ENCODE assay signal across 9 cellular contexts in the genomic region with DNA sequence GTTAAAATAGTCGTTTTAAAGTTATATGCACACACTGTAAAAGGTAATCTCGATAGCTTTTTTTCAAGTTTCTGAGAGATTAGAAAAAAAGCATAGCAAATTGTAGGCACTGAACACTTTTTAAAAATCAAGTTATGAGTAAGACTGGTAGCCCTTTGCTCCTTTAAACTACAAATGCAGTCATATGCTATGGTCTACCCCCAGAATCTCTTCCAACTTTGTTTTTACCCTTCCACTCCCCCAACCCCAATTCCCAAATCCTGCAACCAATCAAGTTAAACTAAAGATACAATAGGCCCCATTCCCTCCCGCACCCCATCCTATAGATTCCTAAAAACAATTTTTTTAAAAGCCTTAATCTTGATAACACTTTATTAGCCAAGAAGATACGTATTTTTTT. TPM values are rescaled to one million over a fixed set of nuclear protein-coding genes. Genes with fewer than 3 reads are reported as not detected.
DNase-seq lines count a peak whose midpoint lies in the region; ATAC-seq, FAIRE-seq and TF ChIP-seq lines count a peak whose summit lies in the region.
"Had no signal": no experiment of that assay in that cellular context is flagged by ENCODE, and none has a peak within 500 bp of the region (broad histone marks: within the 10 kb centered on the region; RNA-seq: fewer than 3 reads in every experiment).

No MANE protein-coding gene starts in this region.

- H3K9ac ChIP-seq in iPS-15b (ENCODE audit: low read depth, low read length): peak overlapping the region; percentile 27

- peak overlapping the region; percentile 87 to 99 (median 96) for H3K27ac ChIP-seq in gastrocnemius medialis

- no peaks in the 10 kb centered on the region for H3K9me3 Mint-ChIP-seq in WTC11

- CTCF ChIA-PET in WTC11 (lab: Charles Lee): interaction anchor here (0.6 to 1.0 kb wide), 2 partner anchors 12 to 345 kb away, joined by 3 read pairs; no protein-coding TSS in a partner anchor

- in situ Hi-C loops in gastrocnemius medialis (cut with MboI; ENCODE audit: low sequenced_read_pairs in 4 of 4): loop anchor here in 1 of 4 donors (10.0 kb wide), 1 partner anchor 102 kb away; no protein-coding TSS in a partner anchor

- TF ChIP-seq CTCF in WTC11 (IDR thresholded peaks at IDR 0.05): no peak
- TF ChIP-seq CTCF in gastrocnemius medialis (IDR thresholded peaks at IDR 0.05 in 4 of 5, conservative IDR thresholded peaks at IDR 0.05 in 1 of 5): no peak

- TF ChIP-seq POLR2A in gastrocnemius medialis (IDR thresholded peaks at IDR 0.05): no peak

- H3K9me3 ChIP-seq in iPS-15b (ENCODE audit: control insufficient read depth, insufficient read depth, low read length): no peaks in the 10 kb centered on the region
- no peaks in the 10 kb centered on the region for H3K9me3 ChIP-seq in gastrocnemius medialis

- H3K36me3 ChIP-seq in iPS-15b (ENCODE audit: control insufficient read depth, insufficient read depth, low read length) (no peaks in the 10 kb centered on the region), gastrocnemius medialis (no peaks in the 10 kb centered on the region)

- FAIRE-seq in GM19239 (lab: Jason Lieb, UNC): peak; percentile 8
- FAIRE-seq: HTR-8/SVneo had no signal

- peak overlapping the region; percentile 77 for H3K4me3 ChIP-seq in iPS-15b (ENCODE audit: low read depth, low read length)
- H3K4me3 ChIP-seq in gastrocnemius medialis: peak overlapping the region; percentile 67 to 92 (median 70)

- H3K27me3 Mint-ChIP-seq in WTC11 (ENCODE audit: low read depth): no peaks in the 10 kb centered on the region

- ATAC-seq in WTC11 (no peak), gastrocnemius medialis (no peak), HG02610 (IDR thresholded peaks at IDR 0.05; ENCODE audit: unreplicated experiment) (no peak)

- DNase-seq in GM19239 (ENCODE audit: insufficient read length, low spot score): no peak
- DNase-seq in WTC11 (ENCODE audit: low spot score): no peak
- DNase-seq in gastrocnemius medialis: no peak
- no peak for DNase-seq in activated CD4-positive, alpha-beta T cell treated with anti-CD3 and anti-CD28 coated beads, Interleukin-2, amount 50 U/mL, for 4 hours
- DNase-seq in COLO829 (ENCODE audit: low spot score): no peak
- no peak for DNase-seq in activated T-cell treated with anti-CD3 and anti-CD28 coated beads for 4 hours

- POLR2A ChIA-PET in WTC11 (lab: Charles Lee): interaction anchor here (0.7 to 5.9 kb wide), 2 partner anchors 96 to 389 kb away, joined by 3 to 73 read pairs; partner anchors contain the start of gene MARCHF7

- peaks cover 42% of the 10 kb centered on the region for H3K4me1 Mint-ChIP-seq in WTC11

- H3K27ac Mint-ChIP-seq in WTC11: peak overlapping the region; percentile 99

- peak overlapping the region; percentile 90 for H3K4me3 Mint-ChIP-seq in WTC11

- peaks cover 13% of the 10 kb centered on the region for H3K4me1 ChIP-seq in iPS-15b (ENCODE audit: control insufficient read depth, insufficient read depth, low read length)
- peaks cover 17 to 36% of the 10 kb centered on the region in 2 donors for H3K4me1 ChIP-seq in gastrocnemius medialis

- H3K36me3 Mint-ChIP-seq in WTC11: no peaks in the 10 kb centered on the region

- H3K27me3 ChIP-seq in iPS-15b (ENCODE audit: control insufficient read depth, insufficient read depth, low read length): no peaks in the 10 kb centered on the region
- no peaks in the 10 kb centered on the region for H3K27me3 ChIP-seq in gastrocnemius medialis

- intact Hi-C loops in gastrocnemius medialis (cut with DNase I; ENCODE audit: low total_unique reads): loop anchor here (5.0 to 10.0 kb wide), 4 partner anchors 100 to 1160 kb away; partner anchors contain the start of genes CCDC148, CD302, PKP4 and WDSUB1

TF ChIP-seq in WTC11, 78 proteins besides CTCF, POLR2A, EP300 and RAD21:
- TF ChIP-seq ZNF138 (CRISPR knock-in tag; conservative IDR thresholded peaks at IDR 0.05) (no peak), ATF3 (CRISPR knock-in tag; conservative IDR thresholded peaks at IDR 0.05) (no peak), FOXJ3 (CRISPR knock-in tag; IDR thresholded peaks at IDR 0.05; ENCODE audit: borderline replicate concordance) (no peak), IRF2 (CRISPR knock-in tag; IDR thresholded peaks at IDR 0.05; ENCODE audit: borderline replicate concordance, low read depth) (no peak), PRRX2 (CRISPR knock-in tag; IDR thresholded peaks at IDR 0.05) (no peak), ZNF232 (CRISPR knock-in tag; IDR thresholded peaks at IDR 0.05) (no peak)
- TF ChIP-seq, protein P1, sequence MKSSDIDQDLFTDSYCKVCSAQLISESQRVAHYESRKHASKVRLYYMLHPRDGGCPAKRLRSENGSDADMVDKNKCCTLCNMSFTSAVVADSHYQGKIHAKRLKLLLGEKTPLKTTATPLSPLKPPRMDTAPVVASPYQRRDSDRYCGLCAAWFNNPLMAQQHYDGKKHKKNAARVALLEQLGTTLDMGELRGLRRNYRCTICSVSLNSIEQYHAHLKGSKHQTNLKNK (CRISPR knock-in tag; IDR thresholded peaks at IDR 0.05): no peak
- TF ChIP-seq, protein P2, sequence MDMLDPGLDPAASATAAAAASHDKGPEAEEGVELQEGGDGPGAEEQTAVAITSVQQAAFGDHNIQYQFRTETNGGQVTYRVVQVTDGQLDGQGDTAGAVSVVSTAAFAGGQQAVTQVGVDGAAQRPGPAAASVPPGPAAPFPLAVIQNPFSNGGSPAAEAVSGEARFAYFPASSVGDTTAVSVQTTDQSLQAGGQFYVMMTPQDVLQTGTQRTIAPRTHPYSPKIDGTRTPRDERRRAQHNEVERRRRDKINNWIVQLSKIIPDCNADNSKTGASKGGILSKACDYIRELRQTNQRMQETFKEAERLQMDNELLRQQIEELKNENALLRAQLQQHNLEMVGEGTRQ (CRISPR knock-in tag; IDR thresholded peaks at IDR 0.05): no peak
- TF ChIP-seq, protein P3, sequence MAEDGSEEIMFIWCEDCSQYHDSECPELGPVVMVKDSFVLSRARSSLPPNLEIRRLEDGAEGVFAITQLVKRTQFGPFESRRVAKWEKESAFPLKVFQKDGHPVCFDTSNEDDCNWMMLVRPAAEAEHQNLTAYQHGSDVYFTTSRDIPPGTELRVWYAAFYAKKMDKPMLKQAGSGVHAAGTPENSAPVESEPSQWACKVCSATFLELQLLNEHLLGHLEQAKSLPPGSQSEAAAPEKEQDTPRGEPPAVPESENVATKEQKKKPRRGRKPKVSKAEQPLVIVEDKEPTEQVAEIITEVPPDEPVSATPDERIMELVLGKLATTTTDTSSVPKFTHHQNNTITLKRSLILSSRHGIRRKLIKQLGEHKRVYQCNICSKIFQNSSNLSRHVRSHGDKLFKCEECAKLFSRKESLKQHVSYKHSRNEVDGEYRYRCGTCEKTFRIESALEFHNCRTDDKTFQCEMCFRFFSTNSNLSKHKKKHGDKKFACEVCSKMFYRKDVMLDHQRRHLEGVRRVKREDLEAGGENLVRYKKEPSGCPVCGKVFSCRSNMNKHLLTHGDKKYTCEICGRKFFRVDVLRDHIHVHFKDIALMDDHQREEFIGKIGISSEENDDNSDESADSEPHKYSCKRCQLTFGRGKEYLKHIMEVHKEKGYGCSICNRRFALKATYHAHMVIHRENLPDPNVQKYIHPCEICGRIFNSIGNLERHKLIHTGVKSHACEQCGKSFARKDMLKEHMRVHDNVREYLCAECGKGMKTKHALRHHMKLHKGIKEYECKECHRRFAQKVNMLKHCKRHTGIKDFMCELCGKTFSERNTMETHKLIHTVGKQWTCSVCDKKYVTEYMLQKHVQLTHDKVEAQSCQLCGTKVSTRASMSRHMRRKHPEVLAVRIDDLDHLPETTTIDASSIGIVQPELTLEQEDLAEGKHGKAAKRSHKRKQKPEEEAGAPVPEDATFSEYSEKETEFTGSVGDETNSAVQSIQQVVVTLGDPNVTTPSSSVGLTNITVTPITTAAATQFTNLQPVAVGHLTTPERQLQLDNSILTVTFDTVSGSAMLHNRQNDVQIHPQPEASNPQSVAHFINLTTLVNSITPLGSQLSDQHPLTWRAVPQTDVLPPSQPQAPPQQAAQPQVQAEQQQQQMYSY (CRISPR knock-in tag; IDR thresholded peaks at IDR 0.05): no peak

RNA-seq across cellular contexts. Expression of gene BAZ2B, which starts 0.7 kb away (rescaled TPM):
- total RNA-seq in WTC11 (2021) (31.1 to 33.7 TPM (median 33.0 TPM) in 3 replicates), gastrocnemius medialis (10 to 100 TPM; 27.6 to 57.2 (median 52.3) TPM)
